In genomic region chr1:206684003-206684402, GRCh38 we compare ENCODE assay signal across 8 cellular contexts. TPM values are rescaled to one million over a fixed set of nuclear protein-coding genes. Genes with fewer than 3 reads are reported as not detected.
A peak's percentile ranks its signal among the peaks of the same experiment; 100 is the strongest.
DNase-seq lines count a peak whose midpoint lies in the region; ATAC-seq and TF ChIP-seq lines count a peak whose summit lies in the region.

No MANE protein-coding gene starts in this region.

- TF ChIP-seq CTCF in A673 (conservative IDR thresholded peaks at IDR 0.05; ENCODE audit: low read depth, low read length), result no peak
- TF ChIP-seq CTCF in HFF-Myc (IDR thresholded peaks at IDR 0.05; ENCODE audit: low read depth, low read length, missing control alignments), result no peak
- TF ChIP-seq CTCF in mesothelial cell of epicardium (IDR thresholded peaks at IDR 0.05; ENCODE audit: unreplicated experiment), result no peak

- no peaks in the 10 kb centered on the region for H3K36me3 ChIP-seq in A673 (ENCODE audit: insufficient read depth, low read length, poor library complexity, severe bottlenecking)

- H3K27me3 Mint-ChIP-seq in central memory CD8-positive, alpha-beta T cell, result no peaks in the 10 kb centered on the region
- H3K27me3 Mint-ChIP-seq in mesothelial cell of epicardium (ENCODE audit: low read depth), result peaks cover 50% of the 10 kb centered on the region

- peaks cover 20% of the 10 kb centered on the region for H3K27me3 ChIP-seq in A673 (replicated peaks; ENCODE audit: insufficient read depth, low read depth, low read length, poor library complexity)

- peak overlapping the region; percentile 19 for H3K27ac Mint-ChIP-seq in central memory CD8-positive, alpha-beta T cell (ENCODE audit: low read depth)
- H3K27ac Mint-ChIP-seq in mesothelial cell of epicardium, result no peak overlapping the region

- CTCF ChIA-PET in A673 (lab: Charles Lee), result interaction anchor here (0.7 kb wide), 1 partner anchor 20 kb away, joined by 3 read pairs; no protein-coding TSS in a partner anchor

- no peak overlapping the region for H3K27ac ChIP-seq in A673 (ENCODE audit: low read depth, low read length, poor library complexity, severe bottlenecking)

- intact Hi-C loops in A673 (cut with micrococcal nuclease; ENCODE audit: unreplicated experiment), result no loop called here

- peaks cover 9% of the 10 kb centered on the region for H3K4me1 ChIP-seq in A673 (ENCODE audit: insufficient read depth, low read length, poor library complexity, severe bottlenecking)

- no TSS peak for BruUV-seq in A673 (replicated peaks; lab: Mats Ljungman, UMichigan)

- POLR2A ChIA-PET in A673 (lab: Charles Lee; ENCODE audit: low non-redundant PET), result interaction anchor here (0.6 kb wide), 1 partner anchor 13 kb away, joined by 5 read pairs; no protein-coding TSS in a partner anchor

- DNase-seq in A673 (ENCODE audit: low spot score) (no peak), HFF-Myc (ENCODE audit: extremely low read depth, low read depth) (no peak), mesothelial cell of epicardium (ENCODE audit: low spot score in 2 of 2, unreplicated experiment in 2 of 2) (no peak), occipital lobe (lab: John Stamatoyannopoulos, UW) (no peak), HUDEP-2 (lab: John Stamatoyannopoulos, UW; ENCODE audit: unreplicated experiment in 76 of 76) (no peak), NCI-H748 treated with DMSO at 0.1 percent for 48 hours (lab: John Stamatoyannopoulos, UW) (no peak), amygdala (lab: John Stamatoyannopoulos, UW) (no peak)
- no peak for DNase-seq in central memory CD8-positive, alpha-beta T cell (ENCODE audit: low spot score in 2 of 2)

- H3K4me1 Mint-ChIP-seq in central memory CD8-positive, alpha-beta T cell, result peaks cover 39% of the 10 kb centered on the region
- peaks cover 30% of the 10 kb centered on the region for H3K4me1 Mint-ChIP-seq in mesothelial cell of epicardium

- no peak for ATAC-seq in central memory CD8-positive, alpha-beta T cell (replicated peaks; ENCODE audit: extremely low read depth, poor library complexity, severe bottlenecking)

- no peaks in the 10 kb centered on the region for H3K9me3 Mint-ChIP-seq in central memory CD8-positive, alpha-beta T cell
- H3K9me3 Mint-ChIP-seq in mesothelial cell of epicardium, result no peaks in the 10 kb centered on the region

- H3K9me3 ChIP-seq in A673 (ENCODE audit: low read depth, low read length, poor library complexity, severe bottlenecking), result no peaks in the 10 kb centered on the region

- peaks cover 16% of the 10 kb centered on the region for H3K36me3 Mint-ChIP-seq in central memory CD8-positive, alpha-beta T cell (ENCODE audit: insufficient read depth)
- H3K36me3 Mint-ChIP-seq in mesothelial cell of epicardium, result no peaks in the 10 kb centered on the region

- peak overlapping the region; percentile 98 for H3K4me3 Mint-ChIP-seq in central memory CD8-positive, alpha-beta T cell
- peak overlapping the region; percentile 82 for H3K4me3 Mint-ChIP-seq in mesothelial cell of epicardium

- H3K4me3 ChIP-seq in A673 (ENCODE audit: low read depth, low read length, poor library complexity, severe bottlenecking) (peak overlapping the region; percentile 78), HFF-Myc (replicated peaks; ENCODE audit: low read depth, low read length) (peak overlapping the region; percentile 35; the same call in 1 of the 2 replicates)

RNA-seq across cellular contexts. Expression of gene MAPKAPK2, which starts 0.7 kb away (rescaled TPM):
- total RNA-seq in A673 (2021) (39.2 and 41.9 TPM in 2 replicates), mesothelial cell of epicardium (59.0 to 60.2 TPM (median 59.1 TPM) in 3 replicates), occipital lobe (8.1 TPM)

RNA-seq across cellular contexts. Expression of gene DYRK3, which starts 48.7 kb away (rescaled TPM):
- total RNA-seq in A673 (2021), result 18.7 and 24.0 TPM in 2 replicates
- total RNA-seq in mesothelial cell of epicardium, result 3.3 to 4.6 TPM (median 4.1 TPM) in 3 replicates
- 18.2 TPM for total RNA-seq in occipital lobe
